10 cellular contexts compared by ENCODE assay signal in genomic region chr10:96789571-96790108, GRCh38. TPM values are rescaled to one million over a fixed set of nuclear protein-coding genes. Genes with fewer than 3 reads are reported as not detected.
A peak's percentile ranks its signal among the peaks of the same experiment; 100 is the strongest.
DNase-seq lines count a peak whose midpoint lies in the region; ATAC-seq and TF ChIP-seq lines count a peak whose summit lies in the region.
"Had no signal": no experiment of that assay in that cellular context is flagged by ENCODE, and none has a peak within 500 bp of the region (broad histone marks: within the 10 kb centered on the region; RNA-seq: fewer than 3 reads in every experiment).

No MANE protein-coding gene starts in this region.

- no peaks in the 10 kb centered on the region for H4K20me1 ChIP-seq in Karpas-422 (ENCODE audit: insufficient read depth, low read depth, low read length)

- no peaks in the 10 kb centered on the region for H3K9me2 ChIP-seq in Karpas-422 (replicated peaks; ENCODE audit: insufficient read depth, low read length)

- H3K4me1 ChIP-seq in Karpas-422 (ENCODE audit: low read length) (peaks cover 27% of the 10 kb centered on the region), upper lobe of right lung (no peaks in the 10 kb centered on the region)
- H3K4me1 ChIP-seq: heart right ventricle had no signal

- H3K9me3 ChIP-seq in Karpas-422 (ENCODE audit: low read length) (no peaks in the 10 kb centered on the region), upper lobe of right lung (no peaks in the 10 kb centered on the region)

- H3K27ac ChIP-seq in Karpas-422 (ENCODE audit: low read length) (peak overlapping the region; percentile 97), upper lobe of right lung (no peak overlapping the region)
- H3K27ac ChIP-seq: heart right ventricle had no signal

- no peaks in the 10 kb centered on the region for H3K79me2 ChIP-seq in Karpas-422 (ENCODE audit: low read length)

- H2AFZ ChIP-seq in Karpas-422 (ENCODE audit: low read length) = no peak overlapping the region

- H3K36me3 ChIP-seq in Karpas-422 (ENCODE audit: insufficient read depth, low read length) = no peaks in the 10 kb centered on the region
- no peaks in the 10 kb centered on the region for H3K36me3 ChIP-seq in upper lobe of right lung
- H3K36me3 ChIP-seq: heart right ventricle had no signal

- DNase-seq in Karpas-422 (peak; percentile 89), fibroblast of the aortic adventitia (ENCODE audit: low read depth) (peak; percentile 49), mesenteric fat pad (ENCODE audit: low spot score) (no peak), medulla oblongata (ENCODE audit: extremely low spot score) (no peak), upper lobe of right lung (no peak)
- DNase-seq: activated naive CD4-positive, alpha-beta T cell treated with anti-CD3 and anti-CD28 coated beads, Interleukin-2, amount 50 U/mL, for 16 hours; heart right ventricle had no signal

- H3K4me3 ChIP-seq in Karpas-422 (ENCODE audit: low read length) = peak overlapping the region; percentile 51; the same call in 1 of the 2 replicates
- no peak overlapping the region for H3K4me3 ChIP-seq in fibroblast of the aortic adventitia (ENCODE audit: low read depth, low read length)
- H3K4me3 ChIP-seq in upper lobe of right lung = no peak overlapping the region
- H3K4me3 ChIP-seq: heart right ventricle had no signal

- peak overlapping the region; percentile 56; the same call in 1 of the 2 replicates for H3K9ac ChIP-seq in Karpas-422 (ENCODE audit: low read length)

- intact Hi-C loops in upper lobe of right lung (cut with DNase I) = no loop called here

- TF ChIP-seq CTCF in GM12872 (IDR thresholded peaks at IDR 0.05; ENCODE audit: insufficient read depth, low read depth, low read length) (peak; percentile 22; the same call in 1 of the 3 replicates), fibroblast of the aortic adventitia (IDR thresholded peaks at IDR 0.05; ENCODE audit: insufficient read depth, low read length) (peak; percentile 79), upper lobe of right lung (IDR thresholded peaks at IDR 0.05) (no peak)

- peak overlapping the region; percentile 73 for H3K4me2 ChIP-seq in Karpas-422 (ENCODE audit: low read depth, low read length, poor library complexity, severe bottlenecking)

- no peaks in the 10 kb centered on the region for H3K27me3 ChIP-seq in Karpas-422 (ENCODE audit: low read length)
- no peaks in the 10 kb centered on the region for H3K27me3 ChIP-seq in upper lobe of right lung

- peak; percentile 92 for ATAC-seq in GM21515 (IDR thresholded peaks at IDR 0.05; ENCODE audit: unreplicated experiment)
- ATAC-seq in SK-N-SH treated with all-trans-retinoic acid at 6 μM for 48 hours = no peak
- ATAC-seq in upper lobe of right lung = no peak

TF ChIP-seq in SK-N-SH treated with all-trans-retinoic acid at 6 μM for 48 hours, 23 proteins besides CTCF, POLR2A, EP300 and RAD21:
- TF ChIP-seq ZNF565 (CRISPR knock-in tag; conservative IDR thresholded peaks at IDR 0.05; ENCODE audit: low read depth) (no peak), TOX (CRISPR knock-in tag; IDR thresholded peaks at IDR 0.05; ENCODE audit: borderline replicate concordance) (no peak), ZFP30 (CRISPR knock-in tag; IDR thresholded peaks at IDR 0.05) (no peak), TSHZ2 (CRISPR knock-in tag; IDR thresholded peaks at IDR 0.05) (no peak), BACH2 (CRISPR knock-in tag; IDR thresholded peaks at IDR 0.05; ENCODE audit: borderline replicate concordance) (no peak), RARB (CRISPR knock-in tag; IDR thresholded peaks at IDR 0.05) (no peak), OSR1 (CRISPR knock-in tag; IDR thresholded peaks at IDR 0.05) (no peak), PPARA (CRISPR knock-in tag; IDR thresholded peaks at IDR 0.05; ENCODE audit: borderline replicate concordance) (no peak), PATZ1 (CRISPR knock-in tag; IDR thresholded peaks at IDR 0.05; ENCODE audit: borderline replicate concordance) (no peak), CSRNP3 (CRISPR knock-in tag; IDR thresholded peaks at IDR 0.05) (no peak), TCF4 (CRISPR knock-in tag; IDR thresholded peaks at IDR 0.05; ENCODE audit: borderline replicate concordance) (no peak), ZC3H10 (CRISPR knock-in tag; IDR thresholded peaks at IDR 0.05) (no peak), CREB5 (CRISPR knock-in tag; IDR thresholded peaks at IDR 0.05; ENCODE audit: low read depth) (no peak), SNAI2 (CRISPR knock-in tag; IDR thresholded peaks at IDR 0.05) (no peak), CSDC2 (CRISPR knock-in tag; IDR thresholded peaks at IDR 0.05) (no peak)

RNA-seq across cellular contexts. Expression of gene LCOR, which starts 42.5 kb away (rescaled TPM):
- 13.1 and 24.3 TPM in 2 replicates for total RNA-seq in Karpas-422 (2014; rRNA removed; shearing (Covaris generic); ENCODE audit: low replicate concordance)
- 29.9 and 32.2 TPM in 2 replicates for total RNA-seq in fibroblast of the aortic adventitia (ENCODE audit: low replicate concordance)
- total RNA-seq in mesenteric fat pad = 40.7 TPM
- 39.5 TPM for total RNA-seq in upper lobe of right lung

Comparison
In these comparisons a context has a peak if more than half of its experiments do, and no peak if none do; other contexts are left out.
1. DNase-seq: peak in Karpas-422 (single experiment) and fibroblast of the aortic adventitia (single experiment); none in mesenteric fat pad (single experiment), medulla oblongata (single experiment) and upper lobe of right lung (single experiment).